2 cellular contexts compared by ENCODE assay signal in the genomic region with DNA sequence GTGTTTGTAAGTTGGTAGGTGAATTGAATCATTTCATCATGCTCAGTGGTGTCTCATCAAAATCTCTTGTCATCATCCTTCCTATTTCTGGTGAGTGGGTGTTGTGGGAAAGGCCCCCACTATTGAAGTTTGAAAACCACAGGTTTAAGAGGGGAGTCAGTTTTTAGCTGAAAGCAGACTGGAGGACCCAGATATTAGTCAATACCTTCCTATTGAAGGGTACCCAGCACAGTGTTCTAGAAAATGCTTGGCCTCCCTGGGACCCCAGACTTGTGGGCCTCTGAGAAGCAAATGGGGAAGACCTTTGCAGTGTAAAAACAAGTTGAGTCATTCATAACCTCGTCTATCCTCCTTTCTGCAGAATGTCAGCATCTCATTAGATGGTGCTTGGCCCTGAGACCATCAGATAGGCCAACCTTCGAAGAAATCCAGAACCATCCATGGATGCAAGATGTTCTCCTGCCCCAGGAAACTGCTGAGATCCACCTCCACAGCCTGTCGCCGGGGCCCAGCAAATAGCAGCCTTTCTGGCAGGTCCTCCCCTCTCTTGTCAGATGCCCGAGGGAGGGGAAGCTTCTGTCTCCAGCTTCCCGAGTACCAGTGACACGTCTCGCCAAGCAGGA.
A peak's percentile ranks its signal among the peaks of the same experiment; 100 is the strongest.
TF ChIP-seq lines count a peak whose summit lies in the region.

No MANE protein-coding gene starts in this region.

TF ChIP-seq in SK-N-SH treated with all-trans-retinoic acid at 6 μM for 48 hours, 23 proteins besides CTCF, POLR2A, EP300 and RAD21 (continued from another document):
- TF ChIP-seq, protein P1, sequence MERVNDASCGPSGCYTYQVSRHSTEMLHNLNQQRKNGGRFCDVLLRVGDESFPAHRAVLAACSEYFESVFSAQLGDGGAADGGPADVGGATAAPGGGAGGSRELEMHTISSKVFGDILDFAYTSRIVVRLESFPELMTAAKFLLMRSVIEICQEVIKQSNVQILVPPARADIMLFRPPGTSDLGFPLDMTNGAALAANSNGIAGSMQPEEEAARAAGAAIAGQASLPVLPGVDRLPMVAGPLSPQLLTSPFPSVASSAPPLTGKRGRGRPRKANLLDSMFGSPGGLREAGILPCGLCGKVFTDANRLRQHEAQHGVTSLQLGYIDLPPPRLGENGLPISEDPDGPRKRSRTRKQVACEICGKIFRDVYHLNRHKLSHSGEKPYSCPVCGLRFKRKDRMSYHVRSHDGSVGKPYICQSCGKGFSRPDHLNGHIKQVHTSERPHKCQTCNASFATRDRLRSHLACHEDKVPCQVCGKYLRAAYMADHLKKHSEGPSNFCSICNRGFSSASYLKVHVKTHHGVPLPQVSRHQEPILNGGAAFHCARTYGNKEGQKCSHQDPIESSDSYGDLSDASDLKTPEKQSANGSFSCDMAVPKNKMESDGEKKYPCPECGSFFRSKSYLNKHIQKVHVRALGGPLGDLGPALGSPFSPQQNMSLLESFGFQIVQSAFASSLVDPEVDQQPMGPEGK (CRISPR knock-in tag; IDR thresholded peaks at IDR 0.05; ENCODE audit: borderline replicate concordance) = peak; percentile 51; the same call in 1 of the 2 replicates

TF ChIP-seq in SK-N-SH, 30 proteins besides CTCF, POLR2A, EP300 and RAD21:
- TF ChIP-seq, protein P2, sequence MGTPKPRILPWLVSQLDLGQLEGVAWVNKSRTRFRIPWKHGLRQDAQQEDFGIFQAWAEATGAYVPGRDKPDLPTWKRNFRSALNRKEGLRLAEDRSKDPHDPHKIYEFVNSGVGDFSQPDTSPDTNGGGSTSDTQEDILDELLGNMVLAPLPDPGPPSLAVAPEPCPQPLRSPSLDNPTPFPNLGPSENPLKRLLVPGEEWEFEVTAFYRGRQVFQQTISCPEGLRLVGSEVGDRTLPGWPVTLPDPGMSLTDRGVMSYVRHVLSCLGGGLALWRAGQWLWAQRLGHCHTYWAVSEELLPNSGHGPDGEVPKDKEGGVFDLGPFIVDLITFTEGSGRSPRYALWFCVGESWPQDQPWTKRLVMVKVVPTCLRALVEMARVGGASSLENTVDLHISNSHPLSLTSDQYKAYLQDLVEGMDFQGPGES (IDR thresholded peaks at IDR 0.05; ENCODE audit: low read depth, low read length) = no peak
- TF ChIP-seq MXI1 (IDR thresholded peaks at IDR 0.05; ENCODE audit: low read depth, low read length) (no peak), EZH2phosphoT487 (IDR thresholded peaks at IDR 0.05; ENCODE audit: borderline replicate concordance, low read depth) (no peak), JUND (IDR thresholded peaks at IDR 0.05) (no peak)
